8 cellular contexts compared by ENCODE assay signal in the genomic region with DNA sequence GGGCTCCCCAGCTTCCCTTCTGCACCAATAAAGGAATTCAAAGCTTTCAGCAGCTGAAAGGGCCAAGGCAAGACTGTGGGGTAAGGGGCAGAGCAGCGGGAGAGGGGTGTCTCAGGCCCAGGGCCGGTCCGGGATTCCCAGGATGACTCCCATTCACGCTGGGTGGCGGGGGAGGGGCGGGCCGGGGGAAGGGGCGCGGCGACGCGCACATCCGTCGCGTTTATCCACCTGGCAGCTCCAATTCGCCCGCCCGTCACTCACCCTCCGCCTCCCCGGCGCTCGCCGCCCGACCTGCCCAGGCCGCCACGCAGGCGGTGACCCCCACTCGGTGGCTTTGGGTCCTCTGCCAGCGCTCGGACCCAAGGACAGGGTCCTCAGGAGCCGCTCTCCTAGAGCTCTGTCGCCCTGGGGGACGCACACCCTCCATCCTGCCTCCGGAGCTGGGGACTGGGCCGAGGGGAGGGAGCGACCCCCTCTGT. TPM values are rescaled to one million over a fixed set of nuclear protein-coding genes. Genes with fewer than 3 reads are reported as not detected.
DNase-seq lines count a peak whose midpoint lies in the region; ATAC-seq and TF ChIP-seq lines count a peak whose summit lies in the region.

No MANE protein-coding gene starts in this region.

- CTCF ChIA-PET in CD4-positive, alpha-beta T cell (lab: Charles Lee) = interaction anchor here (1.6 to 2.3 kb wide), 3 partner anchors 15 to 204 kb away, joined by 7 to 14 read pairs (median 7); no protein-coding TSS in a partner anchor

- no peak overlapping the region for H3K27ac ChIP-seq in CD4-positive, alpha-beta T cell (ENCODE audit: low read depth, low read length)
- peak overlapping the region; percentile 39 for H3K27ac ChIP-seq in KOPT-K1 (ENCODE audit: low read depth, low read length, poor library complexity, severe bottlenecking)

- H3K4me3 ChIP-seq in mucosa of descending colon = no peak overlapping the region

- peak overlapping the region; percentile 61 for H3K4me3 Mint-ChIP-seq in CD4-positive, alpha-beta T cell
- peak overlapping the region; percentile 87 for H3K4me3 Mint-ChIP-seq in central memory CD8-positive, alpha-beta T cell

- no peaks in the 10 kb centered on the region for H3K36me3 Mint-ChIP-seq in CD4-positive, alpha-beta T cell (ENCODE audit: low read depth)
- H3K36me3 Mint-ChIP-seq in central memory CD8-positive, alpha-beta T cell (ENCODE audit: insufficient read depth) = peaks cover 5% of the 10 kb centered on the region

- no peak overlapping the region for H3K27ac Mint-ChIP-seq in CD4-positive, alpha-beta T cell
- H3K27ac Mint-ChIP-seq in central memory CD8-positive, alpha-beta T cell (ENCODE audit: low read depth) = no peak overlapping the region

- POLR2A ChIA-PET in CD4-positive, alpha-beta T cell (lab: Charles Lee) = interaction anchor here (0.9 to 2.3 kb wide), 2 partner anchors 29 to 116 kb away, joined by 3 to 8 read pairs; a partner anchor contains a TSS

- no peak for TF ChIP-seq CTCF in CD4-positive, alpha-beta T cell (IDR thresholded peaks at IDR 0.05)
- TF ChIP-seq CTCF in mucosa of descending colon (IDR thresholded peaks at IDR 0.05) = no peak

- H3K4me1 Mint-ChIP-seq in CD4-positive, alpha-beta T cell (ENCODE audit: low read depth) = peaks cover 26% of the 10 kb centered on the region
- H3K4me1 Mint-ChIP-seq in central memory CD8-positive, alpha-beta T cell = peaks cover 27% of the 10 kb centered on the region

- peaks cover 15% of the 10 kb centered on the region for H3K27me3 Mint-ChIP-seq in CD4-positive, alpha-beta T cell
- no peaks in the 10 kb centered on the region for H3K27me3 Mint-ChIP-seq in central memory CD8-positive, alpha-beta T cell

- H3K36me3 ChIP-seq in KOPT-K1 (ENCODE audit: insufficient read depth, low read length) = peaks cover 4% of the 10 kb centered on the region; the same call in 1 of the 2 replicates
- H3K36me3 ChIP-seq in mucosa of descending colon (ENCODE audit: low read depth) = no peaks in the 10 kb centered on the region

- no peaks in the 10 kb centered on the region for H3K9me3 ChIP-seq in CD4-positive, alpha-beta T cell (ENCODE audit: control insufficient read depth, low read length)
- H3K9me3 ChIP-seq in KOPT-K1 (ENCODE audit: insufficient read depth, low read length, poor library complexity, severe bottlenecking) = no peaks in the 10 kb centered on the region
- H3K9me3 ChIP-seq in mucosa of descending colon = no peaks in the 10 kb centered on the region

- peaks cover 11% of the 10 kb centered on the region for H3K27me3 ChIP-seq in CD4-positive, alpha-beta T cell (ENCODE audit: control insufficient read depth, insufficient read depth, low read length)

- H3K9me3 Mint-ChIP-seq in CD4-positive, alpha-beta T cell = no peaks in the 10 kb centered on the region
- H3K9me3 Mint-ChIP-seq in central memory CD8-positive, alpha-beta T cell = no peaks in the 10 kb centered on the region

- peak; percentile 36 for ATAC-seq in CD4-positive, alpha-beta T cell (ENCODE audit: poor library complexity)
- ATAC-seq in central memory CD8-positive, alpha-beta T cell (replicated peaks; ENCODE audit: extremely low read depth, poor library complexity, severe bottlenecking) = peak; percentile 3
- peak; percentile 12 for ATAC-seq in mucosa of descending colon
- ATAC-seq in HG02642 (IDR thresholded peaks at IDR 0.05; ENCODE audit: poor library complexity, unreplicated experiment) = no peak
- no peak for ATAC-seq in GM19023 (IDR thresholded peaks at IDR 0.05; ENCODE audit: unreplicated experiment)
- no peak for ATAC-seq in GM19463 (IDR thresholded peaks at IDR 0.05; ENCODE audit: unreplicated experiment)

- peaks cover 14% of the 10 kb centered on the region for H3K4me1 ChIP-seq in mucosa of descending colon (ENCODE audit: low read depth)

- intact Hi-C loops in CD4-positive, alpha-beta T cell (cut with DNase I, micrococcal nuclease) = loop anchor here (5.0 kb wide), 3 partner anchors 202 to 312 kb away; a partner anchor contains a TSS
- intact Hi-C loops in mucosa of descending colon (cut with DNase I, micrococcal nuclease) = no loop called here

- peak in 1 of 10 experiments; percentile 5 for DNase-seq in CD4-positive, alpha-beta T cell
- DNase-seq in central memory CD8-positive, alpha-beta T cell (ENCODE audit: low spot score in 2 of 2) = no peak
- DNase-seq in mucosa of descending colon (no peak), NCI-H2107 treated with DMSO at 0.1 percent for 48 hours (lab: John Stamatoyannopoulos, UW; ENCODE audit: unreplicated experiment) (no peak)

RNA-seq across cellular contexts. Expression of a gene that starts 3.7 kb away (rescaled TPM):
- under 1 TPM; 0.39 to 0.71 TPM for total RNA-seq in CD4-positive, alpha-beta T cell
- total RNA-seq in mucosa of descending colon = 1 to 10 TPM in 1 of 3 donors, under 1 TPM in 2; 0.55 to 3.8 (median 0.65) TPM

RNA-seq across cellular contexts. Expression of a gene that starts 55.4 kb away (rescaled TPM):
- total RNA-seq in CD4-positive, alpha-beta T cell = under 1 TPM; 0.11 to 0.27 TPM
- under 1 TPM in 1 of 3 donors, not detected in 2; 0.99 TPM for total RNA-seq in mucosa of descending colon

RNA-seq across cellular contexts. Expression of a gene that starts 56.6 kb away (rescaled TPM):
- total RNA-seq in CD4-positive, alpha-beta T cell = not detected
- total RNA-seq in mucosa of descending colon = 10 to 100 TPM; 11.2 to 62.9 (median 19.3) TPM

Comparison
In these comparisons a context has a peak if more than half of its experiments do, and no peak if none do; other contexts are left out.
1. ATAC-seq: peak in CD4-positive, alpha-beta T cell (single experiment), central memory CD8-positive, alpha-beta T cell (single experiment) and mucosa of descending colon (single experiment); none in HG02642 (single experiment), GM19023 (single experiment) and GM19463 (single experiment).
2. RNA of a gene that starts 56.6 kb away (total RNA-seq): 11.2 to 62.9 TPM in mucosa of descending colon; not detected in CD4-positive, alpha-beta T cell; every median in the first group is over 10 times any median in the second.
3. intact Hi-C loops: an anchor here in CD4-positive, alpha-beta T cell (5.0 kb wide); none called in mucosa of descending colon.